In genomic region chr2:130355578-130356431, GRCh38 we compare ENCODE assay signal across 8 cellular contexts. TPM values are rescaled to one million over a fixed set of nuclear protein-coding genes. Genes with fewer than 3 reads are reported as not detected.
A peak's percentile ranks its signal among the peaks of the same experiment; 100 is the strongest.
DNase-seq lines count a peak whose midpoint lies in the region; ATAC-seq and TF ChIP-seq lines count a peak whose summit lies in the region.

Gene PTPN18 (plus strand): TSS chr2:130356056. CDS start chr2:130356108, 52 bp downstream.

- H3K27me3 ChIP-seq in mononuclear cell (ENCODE audit: insufficient read depth, low read length): no peaks in the 10 kb centered on the region

- H3K4me1 ChIP-seq in mononuclear cell (ENCODE audit: insufficient read depth, low read length): peaks cover 45% of the 10 kb centered on the region

- DNase-seq in Caki2 (ENCODE audit: low read depth): peak; percentile 86
- DNase-seq in NOMO-1 treated with DMSO at 0.1 percent for 48 hours (lab: John Stamatoyannopoulos, UW; ENCODE audit: unreplicated experiment): peak; percentile 56
- peak; percentile 85 for DNase-seq in activated CD8-positive, alpha-beta memory T cell treated with anti-CD3 and anti-CD28 coated beads, Interleukin-2, amount 50 U/mL, for 48 hours
- no peak for DNase-seq in epithelial cell of proximal tubule (ENCODE audit: low read depth)

- peak; percentile 43 for TF ChIP-seq CTCF in epithelial cell of proximal tubule (conservative IDR thresholded peaks at IDR 0.05; ENCODE audit: low read depth, low read length)

- H3K4me1 Mint-ChIP-seq in stimulated activated naive CD8-positive, alpha-beta T cell treated with anti-CD3 and anti-CD28 coated beads, Interleukin-15, Interleukin-2, amounts not matched to agents 100 ng/mL and 50 ng/mL, for 24 hours (ENCODE audit: low read depth): peaks cover 11% of the 10 kb centered on the region

- no peaks in the 10 kb centered on the region for H3K9me3 Mint-ChIP-seq in stimulated activated naive CD8-positive, alpha-beta T cell treated with anti-CD3 and anti-CD28 coated beads, Interleukin-15, Interleukin-2, amounts not matched to agents 100 ng/mL and 50 ng/mL, for 24 hours

- ATAC-seq in GM19395 (IDR thresholded peaks at IDR 0.05; ENCODE audit: unreplicated experiment): peak; percentile 82
- ATAC-seq in HG03460 (IDR thresholded peaks at IDR 0.05; ENCODE audit: unreplicated experiment): peak; percentile 83

- H3K27me3 Mint-ChIP-seq in stimulated activated naive CD8-positive, alpha-beta T cell treated with anti-CD3 and anti-CD28 coated beads, Interleukin-15, Interleukin-2, amounts not matched to agents 100 ng/mL and 50 ng/mL, for 24 hours: no peaks in the 10 kb centered on the region

- H3K4me3 Mint-ChIP-seq in stimulated activated naive CD8-positive, alpha-beta T cell treated with anti-CD3 and anti-CD28 coated beads, Interleukin-15, Interleukin-2, amounts not matched to agents 100 ng/mL and 50 ng/mL, for 24 hours: peak within 1 kb of the TSS; percentile 82

- H3K4me3 ChIP-seq in epithelial cell of proximal tubule (ENCODE audit: low read depth, low read length) (peak within 1 kb of the TSS; percentile 85), mononuclear cell (ENCODE audit: low read length) (peak within 1 kb of the TSS; percentile 62)

- peaks cover 5% of the 10 kb centered on the region for H3K36me3 Mint-ChIP-seq in stimulated activated naive CD8-positive, alpha-beta T cell treated with anti-CD3 and anti-CD28 coated beads, Interleukin-15, Interleukin-2, amounts not matched to agents 100 ng/mL and 50 ng/mL, for 24 hours (ENCODE audit: low read depth)

- H3K9me3 ChIP-seq in mononuclear cell (ENCODE audit: low read depth, low read length): no peaks in the 10 kb centered on the region

- in situ Hi-C loops in Caki2 (cut with HindIII; ENCODE audit: low pct_unique_long_range_greater_than_20kb, low sequenced_read_pairs): no loop called here

- H3K27ac Mint-ChIP-seq in stimulated activated naive CD8-positive, alpha-beta T cell treated with anti-CD3 and anti-CD28 coated beads, Interleukin-15, Interleukin-2, amounts not matched to agents 100 ng/mL and 50 ng/mL, for 24 hours: peak within 1 kb of the TSS; percentile 58

RNA-seq across cellular contexts. Expression of gene PTPN18, which starts in this region (rescaled TPM):
- 20.8 and 26.1 TPM in 2 replicates for total RNA-seq in Caki2 (2014; rRNA removed; shearing (Covaris generic); ENCODE audit: low replicate concordance)
- 18.7 and 23.8 TPM in 2 replicates for total RNA-seq in epithelial cell of proximal tubule
- 68.2 TPM for total RNA-seq in mononuclear cell
